1 cellular context compared by ENCODE assay signal in the genomic region with DNA sequence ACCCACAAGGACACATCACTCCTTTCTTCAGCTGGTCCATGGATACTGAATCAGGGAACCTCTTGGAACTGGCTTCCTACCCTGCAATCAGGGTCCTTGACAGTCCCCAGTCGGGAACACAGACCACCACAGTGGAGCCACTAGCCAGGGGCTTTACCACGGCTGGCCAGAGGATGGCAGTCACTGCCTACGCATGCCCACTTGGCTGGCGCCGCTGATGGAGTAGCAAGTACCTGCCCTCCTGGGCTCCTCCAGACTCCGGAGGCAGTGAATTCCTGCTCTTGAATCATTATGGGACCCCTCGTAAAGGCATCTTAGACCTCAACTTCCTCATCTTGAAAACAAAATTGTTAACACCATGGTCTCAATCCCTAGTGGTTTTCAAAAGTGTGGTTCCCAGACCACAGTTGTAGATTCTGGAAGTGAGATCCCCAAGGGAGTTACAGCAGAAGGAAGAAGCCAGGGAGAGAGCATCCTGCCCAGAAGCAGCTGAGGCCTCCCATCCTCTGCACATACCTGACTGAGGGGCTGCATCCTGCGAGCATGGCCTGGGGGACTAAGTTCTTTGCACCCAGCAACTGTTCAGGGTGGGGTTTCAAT.
TF ChIP-seq lines count a peak whose summit lies in the region.

No MANE protein-coding gene starts in this region.

TF ChIP-seq in HepG2, 621 proteins besides CTCF, POLR2A, EP300 and RAD21 (continued from another document and continues in another):
- TF ChIP-seq, protein P1, sequence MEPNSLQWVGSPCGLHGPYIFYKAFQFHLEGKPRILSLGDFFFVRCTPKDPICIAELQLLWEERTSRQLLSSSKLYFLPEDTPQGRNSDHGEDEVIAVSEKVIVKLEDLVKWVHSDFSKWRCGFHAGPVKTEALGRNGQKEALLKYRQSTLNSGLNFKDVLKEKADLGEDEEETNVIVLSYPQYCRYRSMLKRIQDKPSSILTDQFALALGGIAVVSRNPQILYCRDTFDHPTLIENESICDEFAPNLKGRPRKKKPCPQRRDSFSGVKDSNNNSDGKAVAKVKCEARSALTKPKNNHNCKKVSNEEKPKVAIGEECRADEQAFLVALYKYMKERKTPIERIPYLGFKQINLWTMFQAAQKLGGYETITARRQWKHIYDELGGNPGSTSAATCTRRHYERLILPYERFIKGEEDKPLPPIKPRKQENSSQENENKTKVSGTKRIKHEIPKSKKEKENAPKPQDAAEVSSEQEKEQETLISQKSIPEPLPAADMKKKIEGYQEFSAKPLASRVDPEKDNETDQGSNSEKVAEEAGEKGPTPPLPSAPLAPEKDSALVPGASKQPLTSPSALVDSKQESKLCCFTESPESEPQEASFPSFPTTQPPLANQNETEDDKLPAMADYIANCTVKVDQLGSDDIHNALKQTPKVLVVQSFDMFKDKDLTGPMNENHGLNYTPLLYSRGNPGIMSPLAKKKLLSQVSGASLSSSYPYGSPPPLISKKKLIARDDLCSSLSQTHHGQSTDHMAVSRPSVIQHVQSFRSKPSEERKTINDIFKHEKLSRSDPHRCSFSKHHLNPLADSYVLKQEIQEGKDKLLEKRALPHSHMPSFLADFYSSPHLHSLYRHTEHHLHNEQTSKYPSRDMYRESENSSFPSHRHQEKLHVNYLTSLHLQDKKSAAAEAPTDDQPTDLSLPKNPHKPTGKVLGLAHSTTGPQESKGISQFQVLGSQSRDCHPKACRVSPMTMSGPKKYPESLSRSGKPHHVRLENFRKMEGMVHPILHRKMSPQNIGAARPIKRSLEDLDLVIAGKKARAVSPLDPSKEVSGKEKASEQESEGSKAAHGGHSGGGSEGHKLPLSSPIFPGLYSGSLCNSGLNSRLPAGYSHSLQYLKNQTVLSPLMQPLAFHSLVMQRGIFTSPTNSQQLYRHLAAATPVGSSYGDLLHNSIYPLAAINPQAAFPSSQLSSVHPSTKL (CRISPR knock-in tag; IDR thresholded peaks at IDR 0.05): no peak
- TF ChIP-seq, protein P2, sequence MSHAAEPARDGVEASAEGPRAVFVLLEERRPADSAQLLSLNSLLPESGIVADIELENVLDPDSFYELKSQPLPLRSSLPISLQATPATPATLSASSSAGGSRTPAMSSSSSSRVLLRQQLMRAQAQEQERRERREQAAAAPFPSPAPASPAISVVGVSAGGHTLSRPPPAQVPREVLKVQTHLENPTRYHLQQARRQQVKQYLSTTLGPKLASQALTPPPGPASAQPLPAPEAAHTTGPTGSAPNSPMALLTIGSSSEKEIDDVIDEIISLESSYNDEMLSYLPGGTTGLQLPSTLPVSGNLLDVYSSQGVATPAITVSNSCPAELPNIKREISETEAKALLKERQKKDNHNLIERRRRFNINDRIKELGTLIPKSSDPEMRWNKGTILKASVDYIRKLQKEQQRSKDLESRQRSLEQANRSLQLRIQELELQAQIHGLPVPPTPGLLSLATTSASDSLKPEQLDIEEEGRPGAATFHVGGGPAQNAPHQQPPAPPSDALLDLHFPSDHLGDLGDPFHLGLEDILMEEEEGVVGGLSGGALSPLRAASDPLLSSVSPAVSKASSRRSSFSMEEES (CRISPR knock-in tag; IDR thresholded peaks at IDR 0.05): no peak
- TF ChIP-seq PRMT3 (CRISPR knock-in tag; IDR thresholded peaks at IDR 0.05; ENCODE audit: borderline replicate concordance, low read depth) (no peak), KMT2B (CRISPR knock-in tag; IDR thresholded peaks at IDR 0.05) (no peak), XRCC5 (optimal IDR thresholded peaks at IDR 0.05; ENCODE audit: low read length) (peak; percentile 43), ZNF619 (CRISPR knock-in tag; IDR thresholded peaks at IDR 0.05) (no peak), RBM39 (IDR thresholded peaks at IDR 0.05; ENCODE audit: low read depth, low read length, poor library complexity, severe bottlenecking) (no peak), AHR (CRISPR knock-in tag; IDR thresholded peaks at IDR 0.05) (peak; percentile 68; the same call in 1 of the 2 replicates), SAFB2 (CRISPR knock-in tag; IDR thresholded peaks at IDR 0.05; ENCODE audit: borderline replicate concordance, low read depth) (no peak), ZNF232 (CRISPR knock-in tag; IDR thresholded peaks at IDR 0.05; ENCODE audit: borderline replicate concordance) (no peak), THYN1 (CRISPR knock-in tag; IDR thresholded peaks at IDR 0.05; ENCODE audit: borderline replicate concordance, low read depth) (no peak), MEIS2 (CRISPR knock-in tag; IDR thresholded peaks at IDR 0.05) (no peak), GATAD1 (CRISPR knock-in tag; IDR thresholded peaks at IDR 0.05) (0 out of 2 replicates have a peak, but pooled peaks have one; percentile 23), XBP1 (CRISPR knock-in tag; IDR thresholded peaks at IDR 0.05) (no peak), FIP1L1 (IDR thresholded peaks at IDR 0.05; ENCODE audit: borderline replicate concordance, insufficient read depth, low read depth, low read length) (no peak), NR1H2 (CRISPR knock-in tag; IDR thresholded peaks at IDR 0.05; ENCODE audit: borderline replicate concordance, low read depth) (no peak), ZNF430 (CRISPR knock-in tag; IDR thresholded peaks at IDR 0.05) (no peak), RBAK (CRISPR knock-in tag; IDR thresholded peaks at IDR 0.05) (no peak), ZNF354B (CRISPR knock-in tag; IDR thresholded peaks at IDR 0.05) (no peak), HOXD1 (CRISPR knock-in tag; IDR thresholded peaks at IDR 0.05) (no peak), EEA1 (CRISPR knock-in tag; IDR thresholded peaks at IDR 0.05; ENCODE audit: borderline replicate concordance) (no peak), BRD4 (CRISPR knock-in tag; IDR thresholded peaks at IDR 0.05) (no peak), ZNF615 (CRISPR knock-in tag; IDR thresholded peaks at IDR 0.05; ENCODE audit: borderline replicate concordance) (no peak), ZNF121 (CRISPR knock-in tag; IDR thresholded peaks at IDR 0.05) (no peak), ZNF660 (CRISPR knock-in tag; IDR thresholded peaks at IDR 0.05; ENCODE audit: borderline replicate concordance, low read depth) (no peak), ZNF652 (CRISPR knock-in tag; IDR thresholded peaks at IDR 0.05; ENCODE audit: borderline replicate concordance, low read depth) (no peak), DPF2 (CRISPR knock-in tag; IDR thresholded peaks at IDR 0.05; ENCODE audit: borderline replicate concordance, low read depth) (no peak), ZNF451 (CRISPR knock-in tag; IDR thresholded peaks at IDR 0.05) (0 out of 2 replicates have a peak, but pooled peaks have one; percentile 33), CBX2 (IDR thresholded peaks at IDR 0.05; ENCODE audit: low read depth, low read length) (no peak), CBX2 (CRISPR knock-in tag; IDR thresholded peaks at IDR 0.05; ENCODE audit: low read depth) (no peak)
- TF ChIP-seq, protein P3, sequence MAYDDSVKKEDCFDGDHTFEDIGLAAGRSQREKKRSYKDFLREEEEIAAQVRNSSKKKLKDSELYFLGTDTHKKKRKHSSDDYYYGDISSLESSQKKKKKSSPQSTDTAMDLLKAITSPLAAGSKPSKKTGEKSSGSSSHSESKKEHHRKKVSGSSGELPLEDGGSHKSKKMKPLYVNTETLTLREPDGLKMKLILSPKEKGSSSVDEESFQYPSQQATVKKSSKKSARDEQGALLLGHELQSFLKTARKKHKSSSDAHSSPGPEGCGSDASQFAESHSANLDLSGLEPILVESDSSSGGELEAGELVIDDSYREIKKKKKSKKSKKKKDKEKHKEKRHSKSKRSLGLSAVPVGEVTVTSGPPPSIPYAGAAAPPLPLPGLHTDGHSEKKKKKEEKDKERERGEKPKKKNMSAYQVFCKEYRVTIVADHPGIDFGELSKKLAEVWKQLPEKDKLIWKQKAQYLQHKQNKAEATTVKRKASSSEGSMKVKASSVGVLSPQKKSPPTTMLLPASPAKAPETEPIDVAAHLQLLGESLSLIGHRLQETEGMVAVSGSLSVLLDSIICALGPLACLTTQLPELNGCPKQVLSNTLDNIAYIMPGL (CRISPR knock-in tag; IDR thresholded peaks at IDR 0.05; ENCODE audit: borderline replicate concordance in 1 of 2, low read depth in 1 of 2): 0 out of 4 replicates have a peak, but pooled peaks of 1 of the 2 experiments have one; percentile 52
- TF ChIP-seq, protein P4, sequence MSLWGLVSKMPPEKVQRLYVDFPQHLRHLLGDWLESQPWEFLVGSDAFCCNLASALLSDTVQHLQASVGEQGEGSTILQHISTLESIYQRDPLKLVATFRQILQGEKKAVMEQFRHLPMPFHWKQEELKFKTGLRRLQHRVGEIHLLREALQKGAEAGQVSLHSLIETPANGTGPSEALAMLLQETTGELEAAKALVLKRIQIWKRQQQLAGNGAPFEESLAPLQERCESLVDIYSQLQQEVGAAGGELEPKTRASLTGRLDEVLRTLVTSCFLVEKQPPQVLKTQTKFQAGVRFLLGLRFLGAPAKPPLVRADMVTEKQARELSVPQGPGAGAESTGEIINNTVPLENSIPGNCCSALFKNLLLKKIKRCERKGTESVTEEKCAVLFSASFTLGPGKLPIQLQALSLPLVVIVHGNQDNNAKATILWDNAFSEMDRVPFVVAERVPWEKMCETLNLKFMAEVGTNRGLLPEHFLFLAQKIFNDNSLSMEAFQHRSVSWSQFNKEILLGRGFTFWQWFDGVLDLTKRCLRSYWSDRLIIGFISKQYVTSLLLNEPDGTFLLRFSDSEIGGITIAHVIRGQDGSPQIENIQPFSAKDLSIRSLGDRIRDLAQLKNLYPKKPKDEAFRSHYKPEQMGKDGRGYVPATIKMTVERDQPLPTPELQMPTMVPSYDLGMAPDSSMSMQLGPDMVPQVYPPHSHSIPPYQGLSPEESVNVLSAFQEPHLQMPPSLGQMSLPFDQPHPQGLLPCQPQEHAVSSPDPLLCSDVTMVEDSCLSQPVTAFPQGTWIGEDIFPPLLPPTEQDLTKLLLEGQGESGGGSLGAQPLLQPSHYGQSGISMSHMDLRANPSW (CRISPR knock-in tag; IDR thresholded peaks at IDR 0.05; ENCODE audit: borderline replicate concordance): no peak
- TF ChIP-seq, protein P5, sequence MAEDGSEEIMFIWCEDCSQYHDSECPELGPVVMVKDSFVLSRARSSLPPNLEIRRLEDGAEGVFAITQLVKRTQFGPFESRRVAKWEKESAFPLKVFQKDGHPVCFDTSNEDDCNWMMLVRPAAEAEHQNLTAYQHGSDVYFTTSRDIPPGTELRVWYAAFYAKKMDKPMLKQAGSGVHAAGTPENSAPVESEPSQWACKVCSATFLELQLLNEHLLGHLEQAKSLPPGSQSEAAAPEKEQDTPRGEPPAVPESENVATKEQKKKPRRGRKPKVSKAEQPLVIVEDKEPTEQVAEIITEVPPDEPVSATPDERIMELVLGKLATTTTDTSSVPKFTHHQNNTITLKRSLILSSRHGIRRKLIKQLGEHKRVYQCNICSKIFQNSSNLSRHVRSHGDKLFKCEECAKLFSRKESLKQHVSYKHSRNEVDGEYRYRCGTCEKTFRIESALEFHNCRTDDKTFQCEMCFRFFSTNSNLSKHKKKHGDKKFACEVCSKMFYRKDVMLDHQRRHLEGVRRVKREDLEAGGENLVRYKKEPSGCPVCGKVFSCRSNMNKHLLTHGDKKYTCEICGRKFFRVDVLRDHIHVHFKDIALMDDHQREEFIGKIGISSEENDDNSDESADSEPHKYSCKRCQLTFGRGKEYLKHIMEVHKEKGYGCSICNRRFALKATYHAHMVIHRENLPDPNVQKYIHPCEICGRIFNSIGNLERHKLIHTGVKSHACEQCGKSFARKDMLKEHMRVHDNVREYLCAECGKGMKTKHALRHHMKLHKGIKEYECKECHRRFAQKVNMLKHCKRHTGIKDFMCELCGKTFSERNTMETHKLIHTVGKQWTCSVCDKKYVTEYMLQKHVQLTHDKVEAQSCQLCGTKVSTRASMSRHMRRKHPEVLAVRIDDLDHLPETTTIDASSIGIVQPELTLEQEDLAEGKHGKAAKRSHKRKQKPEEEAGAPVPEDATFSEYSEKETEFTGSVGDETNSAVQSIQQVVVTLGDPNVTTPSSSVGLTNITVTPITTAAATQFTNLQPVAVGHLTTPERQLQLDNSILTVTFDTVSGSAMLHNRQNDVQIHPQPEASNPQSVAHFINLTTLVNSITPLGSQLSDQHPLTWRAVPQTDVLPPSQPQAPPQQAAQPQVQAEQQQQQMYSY (CRISPR knock-in tag; IDR thresholded peaks at IDR 0.05): no peak
- TF ChIP-seq, protein P6, sequence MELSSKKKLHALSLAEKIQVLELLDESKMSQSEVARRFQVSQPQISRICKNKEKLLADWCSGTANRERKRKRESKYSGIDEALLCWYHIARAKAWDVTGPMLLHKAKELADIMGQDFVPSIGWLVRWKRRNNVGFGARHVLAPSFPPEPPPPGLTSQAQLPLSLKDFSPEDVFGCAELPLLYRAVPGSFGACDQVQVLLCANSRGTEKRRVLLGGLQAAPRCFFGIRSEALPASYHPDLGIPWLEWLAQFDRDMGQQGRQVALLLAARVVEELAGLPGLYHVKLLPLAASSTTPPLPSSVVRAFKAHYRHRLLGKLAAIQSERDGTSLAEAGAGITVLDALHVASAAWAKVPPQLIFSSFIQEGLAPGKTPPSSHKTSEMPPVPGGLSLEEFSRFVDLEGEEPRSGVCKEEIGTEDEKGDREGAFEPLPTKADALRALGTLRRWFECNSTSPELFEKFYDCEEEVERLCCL (CRISPR knock-in tag; IDR thresholded peaks at IDR 0.05; ENCODE audit: borderline replicate concordance): no peak
- TF ChIP-seq, protein P7, sequence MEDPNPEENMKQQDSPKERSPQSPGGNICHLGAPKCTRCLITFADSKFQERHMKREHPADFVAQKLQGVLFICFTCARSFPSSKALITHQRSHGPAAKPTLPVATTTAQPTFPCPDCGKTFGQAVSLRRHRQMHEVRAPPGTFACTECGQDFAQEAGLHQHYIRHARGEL (CRISPR knock-in tag; IDR thresholded peaks at IDR 0.05): no peak
- TF ChIP-seq, protein P8, sequence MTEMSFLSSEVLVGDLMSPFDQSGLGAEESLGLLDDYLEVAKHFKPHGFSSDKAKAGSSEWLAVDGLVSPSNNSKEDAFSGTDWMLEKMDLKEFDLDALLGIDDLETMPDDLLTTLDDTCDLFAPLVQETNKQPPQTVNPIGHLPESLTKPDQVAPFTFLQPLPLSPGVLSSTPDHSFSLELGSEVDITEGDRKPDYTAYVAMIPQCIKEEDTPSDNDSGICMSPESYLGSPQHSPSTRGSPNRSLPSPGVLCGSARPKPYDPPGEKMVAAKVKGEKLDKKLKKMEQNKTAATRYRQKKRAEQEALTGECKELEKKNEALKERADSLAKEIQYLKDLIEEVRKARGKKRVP (CRISPR knock-in tag; IDR thresholded peaks at IDR 0.05): no peak
